17 cellular contexts compared by ENCODE assay signal in the genomic region with DNA sequence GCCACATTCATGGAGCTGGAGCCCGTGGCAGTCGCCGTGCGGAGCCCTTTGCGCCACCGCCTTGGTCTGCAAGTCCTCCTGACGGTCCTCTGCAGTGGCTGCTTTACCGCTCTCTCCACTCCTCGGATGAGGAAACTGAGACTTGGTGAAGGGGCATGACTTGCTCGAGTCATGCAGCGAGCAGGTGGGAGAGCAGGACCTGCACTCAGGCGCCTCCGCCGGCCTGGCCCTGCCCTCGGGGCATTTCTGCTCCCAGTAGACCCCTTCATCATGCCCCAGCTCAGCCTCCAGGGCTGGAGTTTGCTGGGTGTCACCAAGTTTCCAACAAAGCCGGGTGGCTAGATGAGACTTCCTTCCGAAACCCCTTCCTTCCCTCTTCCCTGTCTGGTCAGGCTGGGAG.
DNase-seq lines count a peak whose midpoint lies in the region; ATAC-seq, FAIRE-seq and TF ChIP-seq lines count a peak whose summit lies in the region.
"Had no signal": no experiment of that assay in that cellular context is flagged by ENCODE, and none has a peak within 500 bp of the region (broad histone marks: within the 10 kb centered on the region; RNA-seq: fewer than 3 reads in every experiment).

No MANE protein-coding gene starts in this region.

- no peak overlapping the region for H3K4me2 ChIP-seq in osteoblast (ENCODE audit: insufficient read depth, low read length)

- H3K27ac Mint-ChIP-seq in stimulated activated naive B cell treated with anti-CD40 and anti-IgM and Interleukin-4, amounts not matched to agents 10 μg/mL and 1 μg/mL and 100 μg/mL, for 72 hours = no peak overlapping the region

- H3K27ac ChIP-seq in kidney (ENCODE audit: low read depth in 2 of 2, low read length in 2 of 2) (no peak overlapping the region), osteoblast (ENCODE audit: low read depth, low read length) (no peak overlapping the region)

- no peaks in the 10 kb centered on the region for H3K36me3 ChIP-seq in H7 (replicated peaks; ENCODE audit: control insufficient read depth, insufficient read depth, low read length)
- no peaks in the 10 kb centered on the region for H3K36me3 ChIP-seq in kidney (ENCODE audit: control insufficient read depth in 1 of 2, insufficient read depth in 2 of 2, low read length in 2 of 2)
- H3K36me3 ChIP-seq in osteoblast (ENCODE audit: insufficient read depth, low read length) = no peaks in the 10 kb centered on the region

- no peak overlapping the region for H3K9ac ChIP-seq in kidney (ENCODE audit: low read length in 2 of 2)

- no peak overlapping the region for H2AFZ ChIP-seq in osteoblast (ENCODE audit: low read length)

- DNase-seq in H7 = peak; percentile 35
- DNase-seq in kidney = peak; percentile 54
- DNase-seq in osteoblast (ENCODE audit: insufficient read length, low spot score, missing footprints) = peak; percentile 37
- DNase-seq in HTR-8/SVneo (ENCODE audit: insufficient read length, low spot score) = no peak
- no peak for DNase-seq in stimulated activated naive B cell treated with anti-CD40 and anti-IgM and Interleukin-4, amounts not matched to agents 10 μg/mL and 1 μg/mL and 100 μg/mL, for 72 hours
- DNase-seq in SIG-M5 treated with dmso at 0.1 percent for 504 hours (lab: John Stamatoyannopoulos, UW; ENCODE audit: unreplicated experiment) = no peak
- DNase-seq: C1 segment of cervical spinal cord; Calu3; CD4-positive, alpha-beta memory T cell; COR-L47; DMS153; DND-41; GOT3; HCEC 1CT had no signal

- peaks cover 3% of the 10 kb centered on the region in 2 donors for H3K4me1 Mint-ChIP-seq in stimulated activated naive B cell treated with anti-CD40 and anti-IgM and Interleukin-4, amounts not matched to agents 10 μg/mL and 1 μg/mL and 100 μg/mL, for 72 hours

- H3K27me3 ChIP-seq in H7 (ENCODE audit: control insufficient read depth, insufficient read depth, low read length) (no peaks in the 10 kb centered on the region), osteoblast (ENCODE audit: insufficient read depth, low read length) (peaks cover 15% of the 10 kb centered on the region)

- ATAC-seq in stimulated activated naive B cell treated with anti-CD40 and anti-IgM and Interleukin-4, amounts not matched to agents 10 μg/mL and 1 μg/mL and 100 μg/mL, for 72 hours (replicated peaks) = no peak

- intact Hi-C loops in kidney (cut with DNase I) = no loop called here

- FAIRE-seq in kidney (lab: Jason Lieb, UNC) = no peak
- no peak for FAIRE-seq in HTR-8/SVneo (lab: Jason Lieb, UNC)
- FAIRE-seq: G401.6, GM12892, H54 had no signal

- no peaks in the 10 kb centered on the region for H3K36me3 Mint-ChIP-seq in stimulated activated naive B cell treated with anti-CD40 and anti-IgM and Interleukin-4, amounts not matched to agents 10 μg/mL and 1 μg/mL and 100 μg/mL, for 72 hours
- H3K36me3 Mint-ChIP-seq: CD4-positive, alpha-beta memory T cell had no signal

- no peak overlapping the region for H3K4me3 ChIP-seq in H7 (ENCODE audit: insufficient read depth, low read depth, low read length)
- H3K4me3 ChIP-seq in kidney (ENCODE audit: low read length in 2 of 2) = no peak overlapping the region
- no peak overlapping the region for H3K4me3 ChIP-seq in osteoblast (ENCODE audit: insufficient read depth, low read length)

- H3K27me3 Mint-ChIP-seq in stimulated activated naive B cell treated with anti-CD40 and anti-IgM and Interleukin-4, amounts not matched to agents 10 μg/mL and 1 μg/mL and 100 μg/mL, for 72 hours = peaks cover 16 to 19% of the 10 kb centered on the region in 2 donors

- no peaks in the 10 kb centered on the region for H3K9me3 ChIP-seq in kidney (ENCODE audit: control insufficient read depth in 1 of 2, low read length in 2 of 2)
- no peaks in the 10 kb centered on the region for H3K9me3 ChIP-seq in osteoblast (ENCODE audit: low read depth, low read length)

- no peak for TF ChIP-seq CTCF in kidney (IDR thresholded peaks at IDR 0.05; ENCODE audit: borderline replicate concordance, extremely low read depth, insufficient read depth)
- TF ChIP-seq CTCF in osteoblast (IDR thresholded peaks at IDR 0.05; ENCODE audit: extremely low read depth, low read depth, low read length) = no peak

- no peaks in the 10 kb centered on the region for H4K20me1 ChIP-seq in osteoblast (ENCODE audit: insufficient read depth, low read length)

- H3K9me3 Mint-ChIP-seq in stimulated activated naive B cell treated with anti-CD40 and anti-IgM and Interleukin-4, amounts not matched to agents 10 μg/mL and 1 μg/mL and 100 μg/mL, for 72 hours = no peaks in the 10 kb centered on the region

- H3K79me2 ChIP-seq in osteoblast (ENCODE audit: insufficient read depth, low read length) = no peaks in the 10 kb centered on the region

- no peak overlapping the region for H3K4me3 Mint-ChIP-seq in stimulated activated naive B cell treated with anti-CD40 and anti-IgM and Interleukin-4, amounts not matched to agents 10 μg/mL and 1 μg/mL and 100 μg/mL, for 72 hours
- H3K4me3 Mint-ChIP-seq: CD4-positive, alpha-beta memory T cell had no signal

- H3K4me1 ChIP-seq in kidney (ENCODE audit: control insufficient read depth in 1 of 2, insufficient read depth in 1 of 2, low read depth in 1 of 2, low read length in 2 of 2) = no peaks in the 10 kb centered on the region
- no peaks in the 10 kb centered on the region for H3K4me1 ChIP-seq in osteoblast (ENCODE audit: insufficient read depth, low read length)

Comparison
In these comparisons a context has a peak if more than half of its experiments do, and no peak if none do; other contexts are left out.
1. DNase-seq: peak in H7 (single experiment), kidney (single experiment) and osteoblast (single experiment); none in HTR-8/SVneo (single experiment), stimulated activated naive B cell treated with anti-CD40 and anti-IgM and Interleukin-4, amounts not matched to agents 10 μg/mL and 1 μg/mL and 100 μg/mL, for 72 hours (single experiment) and SIG-M5 treated with dmso at 0.1 percent for 504 hours (single experiment).